ENCODE assay signal across 8 cellular contexts in genomic region chr19:17260842-17261325, GRCh38. TPM values are rescaled to one million over a fixed set of nuclear protein-coding genes. Genes with fewer than 3 reads are reported as not detected.
DNase-seq lines count a peak whose midpoint lies in the region; ATAC-seq and TF ChIP-seq lines count a peak whose summit lies in the region.

No MANE protein-coding gene starts in this region.

- H3K4me3 ChIP-seq in adrenal gland, result no peak overlapping the region

- TF ChIP-seq CTCF in adrenal gland (IDR thresholded peaks at IDR 0.05), result peak; percentile 68 to 86 (median 86)

- intact Hi-C loops in adrenal gland (cut with DNase I), result no loop called here

- H3K9me3 ChIP-seq in adrenal gland (replicated peaks in 1 of 3), result peaks cover 0 to 7% (median 0%) of the 10 kb centered on the region in 3 donors

- no peaks in the 10 kb centered on the region for H3K27me3 ChIP-seq in adrenal gland

- ATAC-seq in HG02571 (IDR thresholded peaks at IDR 0.05; ENCODE audit: unreplicated experiment) (peak; percentile 67), HG03108 (IDR thresholded peaks at IDR 0.05; ENCODE audit: unreplicated experiment) (no peak)

- WGBS in adrenal gland, 4 donors, result 16 to 26% (median 20%) methylated on average over 15 of the region's 15 CpGs

- no peak overlapping the region for H3K27ac ChIP-seq in adrenal gland

- H3K4me1 ChIP-seq in adrenal gland (replicated peaks in 1 of 2), result no peaks in the 10 kb centered on the region

- peak; percentile 85 for DNase-seq in ELR (ENCODE audit: low read depth)
- DNase-seq in NCI-H1694 treated with DMSO at 0.1 percent for 48 hours (lab: John Stamatoyannopoulos, UW), result peak; percentile 76
- peak; percentile 72 to 90 (median 83) for DNase-seq in T-helper 2 cell
- peak; percentile 76 to 89 (median 81) for DNase-seq in adrenal gland
- DNase-seq in hypothalamus (lab: John Stamatoyannopoulos, UW), result peak in 31 of 51 donors; percentile 8 to 69 (median 35)
- peak; percentile 86 to 87 (median 86) for DNase-seq in stimulated activated CD4-positive, alpha-beta T cell treated with anti-CD3 and anti-CD28 coated beads, Interleukin-12 subunit alpha, Interleukin-12 subunit beta, amount 100 ng/mL, for 48 hours (ENCODE audit: low read depth in 2 of 3, low spot score in 1 of 3)

- H3K36me3 ChIP-seq in adrenal gland (replicated peaks in 1 of 2), result no peaks in the 10 kb centered on the region

- TF ChIP-seq POLR2A in adrenal gland (IDR thresholded peaks at IDR 0.05), result no peak

RNA-seq across cellular contexts. Expression of gene USHBP1, which starts 3.7 kb away (rescaled TPM):
- 10 to 100 TPM in 2 of 8 donors, 1 to 10 TPM in 6; 1.8 to 13.2 (median 5.3) TPM for total RNA-seq in adrenal gland
- polyA plus RNA-seq in adrenal gland, result 10 to 100 TPM in 2 of 3 donors, under 1 TPM in 1; 0.71 to 23.6 (median 10.4) TPM

RNA-seq across cellular contexts. Expression of gene BABAM1, which starts 6.4 kb away (rescaled TPM):
- 100 to 1,000 TPM in 1 of 8 donors, 10 to 100 TPM in 7; 68.5 to 128 (median 79.4) TPM for total RNA-seq in adrenal gland
- 100 to 1,000 TPM in 2 of 3 donors, 10 to 100 TPM in 1; 71.1 to 116 (median 101) TPM for polyA plus RNA-seq in adrenal gland

RNA-seq across cellular contexts. Expression of gene NR2F6, which starts 15.2 kb away (rescaled TPM):
- 100 to 1,000 TPM in 1 of 8 donors, 10 to 100 TPM in 7; 36.2 to 140 (median 60.3) TPM for total RNA-seq in adrenal gland
- polyA plus RNA-seq in adrenal gland, result 10 to 100 TPM in 2 of 3 donors, 1 to 10 TPM in 1; 6.6 to 26.3 (median 22.6) TPM

RNA-seq across cellular contexts. Expression of gene ANKLE1, which starts 20.8 kb away (rescaled TPM):
- 1 to 10 TPM in 1 of 8 donors, under 1 TPM in 7; 0.25 to 1.8 (median 0.38) TPM for total RNA-seq in adrenal gland
- polyA plus RNA-seq in adrenal gland, result 1 to 10 TPM in 1 of 3 donors, under 1 TPM in 2; 0.11 to 1.7 (median 0.64) TPM

RNA-seq across cellular contexts. Expression of gene OCEL1, which starts 34.9 kb away (rescaled TPM):
- total RNA-seq in adrenal gland, result 10 to 100 TPM in 7 of 8 donors, 1 to 10 TPM in 1; 6.1 to 49.1 (median 33.8) TPM
- 10 to 100 TPM; 10.3 to 48.2 (median 27.0) TPM for polyA plus RNA-seq in adrenal gland

Comparison
In these comparisons a context has a peak if more than half of its experiments do, and no peak if none do; other contexts are left out.
1. DNase-seq: peak in every context shown above with its lines; median percentile 86 in stimulated activated CD4-positive, alpha-beta T cell treated with anti-CD3 and anti-CD28 coated beads, Interleukin-12 subunit alpha, Interleukin-12 subunit beta, amount 100 ng/mL, for 48 hours; 85 in ELR; 83 in T-helper 2 cell; 81 in adrenal gland; 76 in NCI-H1694 treated with DMSO at 0.1 percent for 48 hours; 35 in hypothalamus.